10 cellular contexts compared by ENCODE assay signal in genomic region chr1:26237230-26237966, GRCh38. TPM values are rescaled to one million over a fixed set of nuclear protein-coding genes. Genes with fewer than 3 reads are reported as not detected.
DNase-seq lines count a peak whose midpoint lies in the region; TF ChIP-seq lines count a peak whose summit lies in the region.
"Had no signal": no experiment of that assay in that cellular context is flagged by ENCODE, and none has a peak within 500 bp of the region (broad histone marks: within the 10 kb centered on the region; RNA-seq: fewer than 3 reads in every experiment).

No MANE protein-coding gene starts in this region.

- H3K27ac ChIP-seq in ACC112 (ENCODE audit: low read depth, low read length): peak overlapping the region; percentile 71

- H3K27me3 ChIP-seq in ACC112 (ENCODE audit: insufficient read depth, low read length): no peaks in the 10 kb centered on the region
- H3K27me3 ChIP-seq in GM06990 (replicated peaks; ENCODE audit: control insufficient read depth, insufficient read depth, low read length): no peaks in the 10 kb centered on the region

- H3K4me3 ChIP-seq in ACC112 (ENCODE audit: low read depth, low read length) (peak overlapping the region; percentile 31), GM06990 (replicated peaks; ENCODE audit: low read depth, low read length) (0 out of 2 replicates have a peak overlapping the region, but pooled peaks have one; percentile 7), epithelial cell of esophagus (ENCODE audit: low read length) (no peak overlapping the region)

- in situ Hi-C loops in SK-MEL-5 (cut with HindIII; ENCODE audit: low pct_unique_long_range_greater_than_20kb, low sequenced_read_pairs): no loop called here

- H3K4me1 ChIP-seq in ACC112 (ENCODE audit: control insufficient read depth, insufficient read depth, low read length, unreplicated experiment): peaks cover 35% of the 10 kb centered on the region

- H2AFZ ChIP-seq in ACC112 (ENCODE audit: low read length, unreplicated experiment): peak overlapping the region; percentile 36

- H3K79me2 ChIP-seq in ACC112 (ENCODE audit: control insufficient read depth, insufficient read depth, low read length, unreplicated experiment): peaks cover 61% of the 10 kb centered on the region

- H3K36me3 ChIP-seq in ACC112 (ENCODE audit: insufficient read depth, low read length): no peaks in the 10 kb centered on the region
- no peaks in the 10 kb centered on the region for H3K36me3 ChIP-seq in GM06990 (ENCODE audit: control insufficient read depth, insufficient read depth, low read length)

- DNase-seq in GM06990 (ENCODE audit: extremely low read depth, insufficient read length) (no peak), SK-MEL-5 (ENCODE audit: low read depth, low spot score) (peak; percentile 13), epithelial cell of esophagus (ENCODE audit: low read depth) (peak; percentile 55), NCI-H774 (lab: John Stamatoyannopoulos, UW) (no peak), DMS153 treated with DMSO at 0.1 percent for 48 hours (lab: John Stamatoyannopoulos, UW; ENCODE audit: unreplicated experiment) (no peak), NCI-H345 treated with DMSO at 0.1 percent for 48 hours (lab: John Stamatoyannopoulos, UW; ENCODE audit: unreplicated experiment) (no peak), cerebellar cortex (ENCODE audit: low spot score) (no peak)
- DNase-seq: activated CD4-positive, alpha-beta T cell treated with anti-CD3 and anti-CD28 coated beads for 1 hour; NCI-H1417 had no signal

- no peak for TF ChIP-seq CTCF in GM06990 (IDR thresholded peaks at IDR 0.05; ENCODE audit: insufficient read depth, low read length, poor library complexity, severe bottlenecking)
- TF ChIP-seq CTCF in epithelial cell of esophagus (IDR thresholded peaks at IDR 0.05; ENCODE audit: insufficient read depth, low read depth, low read length, missing control alignments): no peak

RNA-seq across cellular contexts. Expression of gene CEP85, which starts 3.4 kb away (rescaled TPM):
- 12.3 and 13.5 TPM in 2 replicates for total RNA-seq in SK-MEL-5 (2014; rRNA removed; shearing (Covaris generic))
- polyA plus RNA-seq in SK-MEL-5 (2015; cell fraction: cytosol; rRNA removed): 15.6 and 20.7 TPM in 2 replicates
- polyA plus RNA-seq in SK-MEL-5 (2015; cell fraction: nucleus; rRNA removed): 76.6 and 82.4 TPM in 2 replicates

RNA-seq across cellular contexts. Expression of gene SH3BGRL3, which starts 42.5 kb away (rescaled TPM):
- 30.7 and 32.8 TPM in 2 replicates for total RNA-seq in SK-MEL-5 (2014; rRNA removed; shearing (Covaris generic))
- polyA plus RNA-seq in SK-MEL-5 (2015; cell fraction: cytosol; rRNA removed): 74.2 and 77.4 TPM in 2 replicates
- 3.7 and 12.8 TPM in 2 replicates for polyA plus RNA-seq in SK-MEL-5 (2015; cell fraction: nucleus; rRNA removed)

RNA-seq across cellular contexts. Expression of gene CATSPER4, which starts 47.0 kb away (rescaled TPM):
- total RNA-seq in SK-MEL-5 (2014; rRNA removed; shearing (Covaris generic)): not detected in 2 replicates
- not detected in 2 replicates for polyA plus RNA-seq in SK-MEL-5 (2015; cell fraction: cytosol; rRNA removed)
- polyA plus RNA-seq in SK-MEL-5 (2015; cell fraction: nucleus; rRNA removed): not detected in 2 replicates

Comparison
In these comparisons a context has a peak if more than half of its experiments do, and no peak if none do; other contexts are left out.
1. DNase-seq: peak in SK-MEL-5 (single experiment) and epithelial cell of esophagus (single experiment); none in GM06990 (single experiment), NCI-H774 (single experiment), DMS153 treated with DMSO at 0.1 percent for 48 hours (single experiment), NCI-H345 treated with DMSO at 0.1 percent for 48 hours (single experiment) and cerebellar cortex (single experiment).